Comparison of ENCODE assay signal across 8 cellular contexts in the genomic region with DNA sequence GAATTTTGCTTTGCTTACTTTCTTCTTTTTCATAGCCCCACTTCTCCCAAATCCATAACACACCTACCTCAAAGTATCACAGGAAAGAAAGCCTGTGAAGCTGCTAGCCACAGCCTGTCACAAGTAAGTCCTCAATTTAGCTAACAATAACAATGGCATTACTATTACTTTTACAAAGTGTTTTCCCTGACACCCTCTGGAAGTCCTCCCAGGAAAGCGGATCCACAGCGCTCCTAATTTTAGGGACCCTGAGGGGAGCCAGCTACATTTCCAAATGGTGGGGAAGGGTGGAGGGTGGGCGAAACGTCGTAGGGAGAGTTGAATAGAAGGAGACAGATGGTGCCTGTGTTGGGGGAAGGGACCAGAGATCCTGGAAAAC. TPM values are rescaled to one million over a fixed set of nuclear protein-coding genes. Genes with fewer than 3 reads are reported as not detected.
DNase-seq lines count a peak whose midpoint lies in the region; TF ChIP-seq lines count a peak whose summit lies in the region.

No MANE protein-coding gene starts in this region.

- peaks cover 36% of the 10 kb centered on the region for H3F3A ChIP-seq in PC-9 (ENCODE audit: insufficient read depth, low read depth)

- no peak overlapping the region for H4K91ac ChIP-seq in neuronal stem cell (ENCODE audit: low read depth, low read length, poor library complexity)

- H3K36me3 Mint-ChIP-seq in Caco-2 (ENCODE audit: insufficient read depth, unreplicated experiment) = peaks cover 55% of the 10 kb centered on the region

- BruUV-seq in Caco-2 (replicated peaks; lab: Mats Ljungman, UMichigan) (TSS peak; percentile 97), PC-9 (replicated peaks; lab: Mats Ljungman, UMichigan) (TSS peak; percentile 99)

- H3K4me3 ChIP-seq in Caco-2 (ENCODE audit: low read depth, low read length) (peak overlapping the region; percentile 77), PC-9 (peak overlapping the region; percentile 63), epithelial cell of esophagus (ENCODE audit: low read length) (peak overlapping the region; percentile 50), neuronal stem cell (ENCODE audit: low read length in 2 of 2) (peak overlapping the region; percentile 68 to 94)

- no peak overlapping the region for H2BK15ac ChIP-seq in neuronal stem cell (ENCODE audit: low read length)

- H3K9me3 ChIP-seq in Caco-2 = no peaks in the 10 kb centered on the region
- no peaks in the 10 kb centered on the region for H3K9me3 ChIP-seq in PC-9 (ENCODE audit: insufficient read depth, low read depth)
- no peaks in the 10 kb centered on the region for H3K9me3 ChIP-seq in neuronal stem cell (replicated peaks in 1 of 2; ENCODE audit: control insufficient read depth in 2 of 2, insufficient read depth in 1 of 2, low read depth in 1 of 2, low read length in 2 of 2)

- H3K4me1 ChIP-seq in Caco-2 (peaks cover 66% of the 10 kb centered on the region), PC-9 (replicated peaks; ENCODE audit: insufficient read depth) (peaks cover 71% of the 10 kb centered on the region), neuronal stem cell (ENCODE audit: control insufficient read depth in 2 of 2, insufficient read depth in 1 of 2, low read depth in 1 of 2, low read length in 2 of 2) (peaks cover 14 to 17% of the 10 kb centered on the region in 2 donors)

- no peak overlapping the region for H3K4ac ChIP-seq in neuronal stem cell (ENCODE audit: low read length)

- H3K27me3 Mint-ChIP-seq in Caco-2 (ENCODE audit: insufficient read depth, unreplicated experiment) = no peaks in the 10 kb centered on the region

- H3K79me2 ChIP-seq in PC-9 (ENCODE audit: low read depth) = peaks cover 48% of the 10 kb centered on the region

- no peak overlapping the region for H3K18ac ChIP-seq in neuronal stem cell (ENCODE audit: low read length)

- H3K14ac ChIP-seq in neuronal stem cell (ENCODE audit: low read length) = no peak overlapping the region

- H3K36me3 ChIP-seq in Caco-2 (ENCODE audit: control insufficient read depth, insufficient read depth, low read length) (no peaks in the 10 kb centered on the region), PC-9 (ENCODE audit: low read depth) (peaks cover 1% of the 10 kb centered on the region; the same call in 1 of the 2 replicates), neuronal stem cell (replicated peaks in 1 of 2; ENCODE audit: control insufficient read depth in 2 of 2, insufficient read depth in 2 of 2, low read length in 2 of 2) (no peaks in the 10 kb centered on the region)

- H3K4me2 ChIP-seq in PC-9 (peak overlapping the region; percentile 87), neuronal stem cell (ENCODE audit: insufficient read depth, low read length, poor library complexity, severe bottlenecking) (peak overlapping the region; percentile 86)

- no peaks in the 10 kb centered on the region for H3K9me2 ChIP-seq in PC-9 (ENCODE audit: insufficient read depth)

- H3K27me3 ChIP-seq in Caco-2 (replicated peaks; ENCODE audit: control insufficient read depth, insufficient read depth, low read length) (no peaks in the 10 kb centered on the region), PC-9 (ENCODE audit: insufficient read depth, low read depth) (no peaks in the 10 kb centered on the region), neuronal stem cell (ENCODE audit: control insufficient read depth in 3 of 3, insufficient read depth in 3 of 3, low read depth in 1 of 3, low read length in 3 of 3) (no peaks in the 10 kb centered on the region)

- peak overlapping the region; percentile 61 for H2AFZ ChIP-seq in PC-9
- peak overlapping the region; percentile 96 for H2AFZ ChIP-seq in neuronal stem cell (ENCODE audit: low read length)

- H4K8ac ChIP-seq in neuronal stem cell (ENCODE audit: low read depth, low read length) = no peak overlapping the region

- peaks cover 64% of the 10 kb centered on the region for H3K4me1 Mint-ChIP-seq in Caco-2 (ENCODE audit: low read depth, unreplicated experiment)

- H2BK120ac ChIP-seq in neuronal stem cell (ENCODE audit: low read depth, low read length) = no peak overlapping the region

- peak overlapping the region; percentile 96 for H3K4me3 Mint-ChIP-seq in Caco-2 (ENCODE audit: unreplicated experiment)

- no peak overlapping the region for H3K23ac ChIP-seq in neuronal stem cell (ENCODE audit: low read depth, low read length, poor library complexity)

- no peak overlapping the region for H2BK12ac ChIP-seq in neuronal stem cell (ENCODE audit: low read length)

- no peak overlapping the region for H2AK5ac ChIP-seq in neuronal stem cell (ENCODE audit: low read depth, low read length)

- peak overlapping the region; percentile 91 for H3K27ac ChIP-seq in PC-9
- no peak overlapping the region for H3K27ac ChIP-seq in neuronal stem cell (replicated peaks; ENCODE audit: low read length)

- no peaks in the 10 kb centered on the region for H3K79me1 ChIP-seq in neuronal stem cell (ENCODE audit: low read depth, low read length)

- no peaks in the 10 kb centered on the region for H3K9me3 Mint-ChIP-seq in Caco-2 (ENCODE audit: unreplicated experiment)

- H3K9ac ChIP-seq in neuronal stem cell (ENCODE audit: low read depth, low read length, poor library complexity) = no peak overlapping the region

- TF ChIP-seq CTCF in Caco-2 (IDR thresholded peaks at IDR 0.05; ENCODE audit: insufficient read depth in 1 of 2, low read depth in 1 of 2, low read length in 1 of 2, severe bottlenecking in 1 of 2, unreplicated experiment in 1 of 2) = no peak
- no peak for TF ChIP-seq CTCF in PC-9 (conservative IDR thresholded peaks at IDR 0.05)
- TF ChIP-seq CTCF in epithelial cell of esophagus (IDR thresholded peaks at IDR 0.05; ENCODE audit: insufficient read depth, low read depth, low read length, missing control alignments) = no peak

- no CpG with 5 or more reads among the region's 5 CpGs for WGBS in neuronal stem cell (ENCODE audit: extremely low coverage in 2 of 2, insufficient read length in 2 of 2, insufficient replicate concordance in 1 of 2), 2 donors

- POLR2A ChIA-PET in Caco-2 (lab: Charles Lee) (interaction anchor here (0.5 to 2.5 kb wide), 5 partner anchors 9 to 74 kb away, joined by 3 to 22 read pairs (median 6); no protein-coding TSS in a partner anchor), PC-9 (lab: Charles Lee; ENCODE audit: unreplicated experiment) (interaction anchor here (0.5 to 1.4 kb wide), 8 partner anchors 11 to 111 kb away, joined by 3 to 10 read pairs (median 4); no protein-coding TSS in a partner anchor)

- CTCF ChIA-PET in Caco-2 (lab: Charles Lee) = interaction anchor here (0.5 to 3.6 kb wide), 10 partner anchors 21 to 114 kb away, joined by 3 to 25 read pairs (median 6); no protein-coding TSS in a partner anchor
- CTCF ChIA-PET in PC-9 (lab: Charles Lee) = interaction anchor here (0.7 to 1.1 kb wide), 3 partner anchors 16 to 38 kb away, joined by 3 to 5 read pairs (median 4); no protein-coding TSS in a partner anchor

- intact Hi-C loops in Caco-2 (cut with micrococcal nuclease; ENCODE audit: unreplicated experiment) (loop anchor here (1.0 kb wide), 2 partner anchors 25 to 55 kb away; no protein-coding TSS in a partner anchor), PC-9 (cut with micrococcal nuclease; ENCODE audit: unreplicated experiment) (loop anchor here (1.0 kb wide), 3 partner anchors 43 to 111 kb away; no protein-coding TSS in a partner anchor), posterior vena cava (cut with DNase I) (no loop called here)

- peak overlapping the region; percentile 95 for H3K27ac Mint-ChIP-seq in Caco-2 (ENCODE audit: unreplicated experiment)

- peaks cover 27% of the 10 kb centered on the region for H4K20me1 ChIP-seq in PC-9 (ENCODE audit: insufficient read depth)

- DNase-seq in Caco-2 (no peak), PC-9 (no peak), epithelial cell of esophagus (ENCODE audit: low read depth) (no peak), neuronal stem cell (ENCODE audit: low spot score) (no peak), NCI-H526 treated with DMSO at 0.1 percent for 48 hours (lab: John Stamatoyannopoulos, UW) (no peak), NCI-H69 (lab: John Stamatoyannopoulos, UW) (no peak), posterior vena cava (ENCODE audit: low spot score) (no peak), NCI-H1105 treated with DMSO at 0.1 percent for 48 hours (lab: John Stamatoyannopoulos, UW) (no peak)

- H2BK5ac ChIP-seq in neuronal stem cell (ENCODE audit: low read length) = no peak overlapping the region

RNA-seq across cellular contexts. Expression of gene WWC1, which starts 0.6 kb away (rescaled TPM):
- total RNA-seq in Caco-2 (2022) (108 and 109 TPM in 2 replicates), PC-9 (2021) (79.5 and 97.7 TPM in 2 replicates), posterior vena cava (under 1 TPM; 0.33 to 0.97 TPM)
- polyA plus RNA-seq in neuronal stem cell (2013, experiment 1 of 2) = 11.4 TPM
- polyA plus RNA-seq in neuronal stem cell (2013, experiment 2 of 2) = 12.7 TPM

Comparison
In these comparisons a context has a peak if more than half of its experiments do, and no peak if none do; other contexts are left out.
1. RNA of gene WWC1, which starts 0.6 kb away (total RNA-seq): 108 to 109 TPM in Caco-2 and 79.5 to 97.7 TPM in PC-9; 0.33 to 0.97 TPM in posterior vena cava; every median in the first group is over 10 times any median in the second.
2. intact Hi-C loops: an anchor here in Caco-2 (1.0 kb wide) and PC-9 (1.0 kb wide); none called in posterior vena cava.
3. Peak in every context shown above with its lines, with median percentiles within 50 percentile points of each other: H3K4me3 ChIP-seq.